ENCODE assay signal across 11 cellular contexts in the genomic region with DNA sequence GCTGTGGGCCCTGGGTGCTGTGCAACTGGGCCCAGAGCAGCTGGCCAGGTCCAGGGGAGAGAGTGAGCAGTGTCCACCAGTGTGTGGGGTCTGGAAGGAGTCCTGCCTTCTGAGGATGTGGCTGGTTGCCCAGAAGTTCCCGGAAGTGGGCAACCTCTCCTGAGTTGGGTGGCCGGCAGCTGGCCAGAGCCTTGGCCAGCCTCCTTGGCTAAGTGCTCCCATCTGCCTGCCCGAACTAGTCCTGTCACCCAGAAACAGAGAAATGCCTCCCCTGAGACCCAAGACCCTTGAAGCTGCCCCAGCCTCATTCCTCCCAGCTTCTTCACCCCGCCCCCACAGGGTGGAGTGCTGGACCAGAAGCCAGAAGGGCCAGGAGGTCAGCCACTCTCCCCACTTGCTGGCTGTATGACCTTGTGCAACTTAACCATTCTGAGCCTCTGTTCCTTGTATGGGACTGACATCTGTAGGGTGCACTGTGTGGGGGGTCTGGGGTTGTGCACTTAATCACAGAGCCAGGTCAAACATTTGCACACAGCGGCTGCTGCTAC. TPM values are rescaled to one million over a fixed set of nuclear protein-coding genes. Genes with fewer than 3 reads are reported as not detected.
DNase-seq lines count a peak whose midpoint lies in the region; ATAC-seq, FAIRE-seq and TF ChIP-seq lines count a peak whose summit lies in the region.
"Had no signal": no experiment of that assay in that cellular context is flagged by ENCODE, and none has a peak within 500 bp of the region (broad histone marks: within the 10 kb centered on the region; RNA-seq: fewer than 3 reads in every experiment).

No MANE protein-coding gene starts in this region.

- H3K4me3 Mint-ChIP-seq in HFFc6, result no peak overlapping the region
- H3K4me3 Mint-ChIP-seq in activated CD8-positive, alpha-beta memory T cell treated with anti-CD3 and anti-CD28 coated beads, Interleukin-2, amount 10 ng/mL, durations not matched to agents 7 days and 5 days, result no peak overlapping the region

- peak overlapping the region; percentile 55 for H2AFZ ChIP-seq in K562 (ENCODE audit: low read depth, low read length)
- H2AFZ ChIP-seq: PC-9 had no signal

- no peak overlapping the region for H3K27ac ChIP-seq in K562 (ENCODE audit: extremely low read depth, low read depth, low read length)
- H3K27ac ChIP-seq in layer of hippocampus (ENCODE audit: low read depth, low read length), result peak overlapping the region; percentile 21
- peak overlapping the region; percentile 3 for H3K27ac ChIP-seq in suprapubic skin
- H3K27ac ChIP-seq: PC-9 had no signal

- H3K27ac Mint-ChIP-seq in HFFc6, result peak overlapping the region; percentile 46; the same call in 1 of the 2 replicates
- no peak overlapping the region for H3K27ac Mint-ChIP-seq in activated CD8-positive, alpha-beta memory T cell treated with anti-CD3 and anti-CD28 coated beads, Interleukin-2, amount 10 ng/mL, durations not matched to agents 7 days and 5 days

- H3K4me1 ChIP-seq in K562 (replicated peaks in 1 of 2; ENCODE audit: control insufficient read depth in 2 of 2, insufficient read depth in 2 of 2, low read length in 2 of 2), result peaks cover 34 to 45% of the 10 kb centered on the region in 2 experiments
- peaks cover 22% of the 10 kb centered on the region for H3K4me1 ChIP-seq in suprapubic skin

- H3K4me1 Mint-ChIP-seq in HFFc6 (ENCODE audit: low read depth), result peaks cover 22% of the 10 kb centered on the region
- H3K4me1 Mint-ChIP-seq in activated CD8-positive, alpha-beta memory T cell treated with anti-CD3 and anti-CD28 coated beads, Interleukin-2, amount 10 ng/mL, durations not matched to agents 7 days and 5 days, result peaks cover 14% of the 10 kb centered on the region

- peak overlapping the region in 1 of 2 experiments; percentile 68; a peak in 2 of 4 replicates for H3K9ac ChIP-seq in K562 (ENCODE audit: insufficient read depth in 1 of 2, low read depth in 2 of 2, low read length in 2 of 2)

- H3K27me3 Mint-ChIP-seq in HFFc6 (ENCODE audit: insufficient read depth), result peaks cover 3% of the 10 kb centered on the region; the same call in 1 of the 2 replicates
- H3K27me3 Mint-ChIP-seq in activated CD8-positive, alpha-beta memory T cell treated with anti-CD3 and anti-CD28 coated beads, Interleukin-2, amount 10 ng/mL, durations not matched to agents 7 days and 5 days, result no peaks in the 10 kb centered on the region

- TF ChIP-seq CTCF in HFFc6 (IDR thresholded peaks at IDR 0.05), result no peak
- TF ChIP-seq CTCF in K562 (IDR thresholded peaks at IDR 0.05 in 2 of 3, conservative IDR thresholded peaks at IDR 0.05 in 1 of 3; ENCODE audit: insufficient read depth in 2 of 3, low read depth in 1 of 3, low read length in 3 of 3), result no peak
- no peak for TF ChIP-seq CTCF in suprapubic skin (IDR thresholded peaks at IDR 0.05)

- no peak for TF ChIP-seq RAD21 in K562 (CRISPR knock-in tag; conservative IDR thresholded peaks at IDR 0.05 in 1 of 2, IDR thresholded peaks at IDR 0.05 in 1 of 2)

- TF ChIP-seq EP300 in K562 (IDR thresholded peaks at IDR 0.05; ENCODE audit: low read length), result no peak
- no peak for TF ChIP-seq EP300 in suprapubic skin (IDR thresholded peaks at IDR 0.05)

- no peaks in the 10 kb centered on the region for H3K9me3 Mint-ChIP-seq in HFFc6
- H3K9me3 Mint-ChIP-seq in activated CD8-positive, alpha-beta memory T cell treated with anti-CD3 and anti-CD28 coated beads, Interleukin-2, amount 10 ng/mL, durations not matched to agents 7 days and 5 days (ENCODE audit: low read depth), result no peaks in the 10 kb centered on the region

- POLR2A ChIA-PET in K562 (lab: Yijun Ruan, JAX), result no interaction called here

- in situ Hi-C loops in K562 (cut with MboI), result no loop called here

- no peaks in the 10 kb centered on the region for H3K36me3 Mint-ChIP-seq in HFFc6 (ENCODE audit: low read depth)
- no peaks in the 10 kb centered on the region for H3K36me3 Mint-ChIP-seq in activated CD8-positive, alpha-beta memory T cell treated with anti-CD3 and anti-CD28 coated beads, Interleukin-2, amount 10 ng/mL, durations not matched to agents 7 days and 5 days

- peaks cover 9% of the 10 kb centered on the region for H3K9me1 ChIP-seq in K562 (ENCODE audit: control insufficient read depth, insufficient read depth, low read length)

- 0 out of 2 replicates have a peak, but pooled peaks cover 6% of the 10 kb centered on the region for H4K20me1 ChIP-seq in K562 (replicated peaks; ENCODE audit: control insufficient read depth, insufficient read depth, low read length)

- H3K4me2 ChIP-seq in K562 (ENCODE audit: insufficient read depth, low read length), result no peak overlapping the region; the same call in 1 of the 2 replicates
- H3K4me2 ChIP-seq: PC-9 had no signal

- no peaks in the 10 kb centered on the region for H3K79me2 ChIP-seq in K562 (ENCODE audit: control insufficient read depth, insufficient read depth, low read length)

- FAIRE-seq in K562 (lab: Jason Lieb, UNC), result no peak
- FAIRE-seq: colon had no signal

- no TSS peak for BruUV-seq in K562 (replicated peaks; lab: Mats Ljungman, UMichigan)

- H3K36me3 ChIP-seq in K562 (ENCODE audit: control insufficient read depth, insufficient read depth, low read length), result no peaks in the 10 kb centered on the region
- no peaks in the 10 kb centered on the region for H3K36me3 ChIP-seq in suprapubic skin

- intact Hi-C loops in K562 (cut with micrococcal nuclease), result no loop called here

- CTCF ChIA-PET in K562 (lab: Yijun Ruan, JAX; ENCODE audit: low intra/inter-chr PET ratio), result no interaction called here
- CTCF ChIA-PET in activated CD8-positive, alpha-beta memory T cell treated with anti-CD3 and anti-CD28 coated beads, Interleukin-2, amount 10 ng/mL, durations not matched to agents 7 days and 5 days (lab: Charles Lee), result interaction anchor here (2.5 kb wide), 1 partner anchor 189 kb away, joined by 7 read pairs; no protein-coding TSS in a partner anchor

- ATAC-seq in K562, result peak; percentile 66
- no peak for ATAC-seq in GM18511 (IDR thresholded peaks at IDR 0.05; ENCODE audit: unreplicated experiment)
- ATAC-seq in GM18517 (IDR thresholded peaks at IDR 0.05; ENCODE audit: unreplicated experiment), result no peak
- ATAC-seq in activated CD8-positive, alpha-beta memory T cell treated with anti-CD3 and anti-CD28 coated beads, Interleukin-2, amount 10 ng/mL, durations not matched to agents 7 days and 5 days, result no peak

- TF ChIP-seq POLR2A in K562 (conservative IDR thresholded peaks at IDR 0.05) (no peak), suprapubic skin (IDR thresholded peaks at IDR 0.05) (no peak)

- DNase-seq in HFFc6 (peak; percentile 12), K562 (ENCODE audit: extremely low read depth in 1 of 4, low spot score in 3 of 4) (peak in 1 of 4 experiments; percentile 51), suprapubic skin (ENCODE audit: low spot score in 2 of 2) (peak in 1 of 2 donors; percentile 63)
- no peak for DNase-seq in NK-92 treated with Interleukin-12 subunit alpha and Interleukin-12 subunit beta, amount 100 ng/mL, for 24 hours (lab: John Stamatoyannopoulos, UW)
- DNase-seq in activated CD8-positive, alpha-beta memory T cell treated with anti-CD3 and anti-CD28 coated beads, Interleukin-2, amount 10 ng/mL, durations not matched to agents 7 days and 5 days, result no peak
- DNase-seq: NCI-H1105, PC-9 had no signal

- no peak overlapping the region for H3K4me3 ChIP-seq in K562
- no peak overlapping the region for H3K4me3 ChIP-seq in suprapubic skin
- H3K4me3 ChIP-seq: PC-9 had no signal

- 35% methylated on average over 5 of the region's 5 CpGs for WGBS in K562 (ENCODE audit: insufficient coverage, low coverage, missing lambda C conversion rate)
- WGBS in suprapubic skin, result 39% methylated on average over 5 of the region's 5 CpGs

- H3K9me3 ChIP-seq in K562 (replicated peaks; ENCODE audit: control insufficient read depth, insufficient read depth, low read depth, low read length) (no peaks in the 10 kb centered on the region), suprapubic skin (no peaks in the 10 kb centered on the region)

- no peaks in the 10 kb centered on the region for H3K27me3 ChIP-seq in K562 (ENCODE audit: control insufficient read depth in 2 of 2, insufficient read depth in 2 of 2, low read length in 2 of 2)
- H3K27me3 ChIP-seq in layer of hippocampus (ENCODE audit: control insufficient read depth, insufficient read depth, low read length), result peaks cover 2% of the 10 kb centered on the region
- no peaks in the 10 kb centered on the region for H3K27me3 ChIP-seq in suprapubic skin

RNA-seq across cellular contexts. Expression of a gene that starts 7.6 kb away (rescaled TPM):
- 10 to 100 TPM; 31.5 to 39.1 (median 35.1) TPM for total RNA-seq in HFFc6 (2021; fragmentation: NEBNext Ultra II Directional; extraction: Animal tissue kit (Norgen Biotek cat#: 25700))
- 14.5 and 27.2 TPM in 2 replicates for total RNA-seq in K562 (2011; cell fraction: chromatin; rRNA removed; ENCODE audit: low replicate concordance)
- 14.3 and 26.5 TPM in 2 replicates for total RNA-seq in K562 (2011; cell fraction: nucleolus; rRNA removed)
- total RNA-seq in K562 (2011; cell fraction: nucleoplasm; rRNA removed), result 13.9 and 14.0 TPM in 2 replicates
- total RNA-seq in K562 (2014; rRNA removed) (21.8 and 27.3 TPM in 2 replicates), K562 (2014; rRNA removed; fragmentation: Illumina TruSeq; extraction: Trizol) (22.7 and 23.8 TPM in 2 replicates), K562 (2015; rRNA removed; fragmentation: Illumina TruSeq; extraction: Trizol) (34.5 and 36.8 TPM in 2 replicates), K562 (2021) (24.3 and 27.6 TPM in 2 replicates), suprapubic skin (10 to 100 TPM; 28.8 to 54.4 (median 31.9) TPM)
- polyA plus RNA-seq in K562 (2011; rRNA removed) (30.4 and 34.4 TPM in 2 replicates), K562 (2014; fragmentation: Illumina TruSeq; extraction: Trizol) (39.2 and 41.6 TPM in 2 replicates), K562 (2014; fragmentation: Nextera tagmentation; extraction: Ambion mirVana) (10 to 100 TPM; 37.8 to 49.5 TPM), K562 (2014; rRNA removed) (21.4 and 24.4 TPM in 2 replicates)
- polyA plus RNA-seq in K562 (2011; cell fraction: cytosol; rRNA removed), result 35.6 and 59.5 TPM in 2 replicates
- 26.6 and 46.7 TPM in 2 replicates for polyA plus RNA-seq in K562 (2011; cell fraction: nucleus; rRNA removed)
- polyA plus RNA-seq in K562 (2012), result 28.0 and 35.8 TPM in 2 replicates
- polyA minus RNA-seq in K562 (2011; rRNA and poly(A)+ RNA removed), result 21.4 and 27.1 TPM in 2 replicates
- polyA minus RNA-seq in K562 (2011; cell fraction: cytosol; rRNA and poly(A)+ RNA removed), result 20.3 and 25.5 TPM in 2 replicates
- 9.0 and 9.6 TPM in 2 replicates for polyA minus RNA-seq in K562 (2011; cell fraction: nucleus; rRNA and poly(A)+ RNA removed)
- 10 to 100 TPM; 61.3 to 84.2 TPM for total RNA-seq in activated CD8-positive, alpha-beta memory T cell treated with anti-CD3 and anti-CD28 coated beads, Interleukin-2, amount 10 ng/mL, durations not matched to agents 7 days and 5 days

RNA-seq across cellular contexts. Expression of a gene that starts 35.1 kb away (rescaled TPM):
- total RNA-seq in HFFc6 (2021; fragmentation: NEBNext Ultra II Directional; extraction: Animal tissue kit (Norgen Biotek cat#: 25700)), result not detected
- total RNA-seq in K562 (2011; cell fraction: chromatin; rRNA removed; ENCODE audit: low replicate concordance), result not detected in 2 replicates
- 0.13 TPM in 1 of 2 replicates, not detected in the other for total RNA-seq in K562 (2011; cell fraction: nucleolus; rRNA removed)
- total RNA-seq in K562 (2011; cell fraction: nucleoplasm; rRNA removed), result 0.15 TPM in 1 of 2 replicates, not detected in the other
- total RNA-seq in K562 (2014; rRNA removed), result not detected in 2 replicates
- total RNA-seq in K562 (2014; rRNA removed; fragmentation: Illumina TruSeq; extraction: Trizol), result not detected in 2 replicates
- not detected in 2 replicates for total RNA-seq in K562 (2015; rRNA removed; fragmentation: Illumina TruSeq; extraction: Trizol)
- total RNA-seq in K562 (2021), result not detected in 2 replicates
- not detected in 2 replicates for polyA plus RNA-seq in K562 (2011; rRNA removed)
- polyA plus RNA-seq in K562 (2011; cell fraction: cytosol; rRNA removed), result not detected in 2 replicates
- 0.10 TPM in 1 of 2 replicates, not detected in the other for polyA plus RNA-seq in K562 (2011; cell fraction: nucleus; rRNA removed)
- polyA plus RNA-seq in K562 (2012), result 0.01 and 0.21 TPM in 2 replicates
- polyA plus RNA-seq in K562 (2014; fragmentation: Illumina TruSeq; extraction: Trizol), result not detected in 2 replicates
- not detected for polyA plus RNA-seq in K562 (2014; fragmentation: Nextera tagmentation; extraction: Ambion mirVana)
- polyA plus RNA-seq in K562 (2014; rRNA removed), result not detected in 2 replicates
- not detected in 2 replicates for polyA minus RNA-seq in K562 (2011; rRNA and poly(A)+ RNA removed)
- not detected in 2 replicates for polyA minus RNA-seq in K562 (2011; cell fraction: cytosol; rRNA and poly(A)+ RNA removed)
- polyA minus RNA-seq in K562 (2011; cell fraction: nucleus; rRNA and poly(A)+ RNA removed), result not detected in 2 replicates
- total RNA-seq in suprapubic skin, result under 1 TPM in 1 of 4 donors, not detected in 3; 0.16 TPM
- total RNA-seq in activated CD8-positive, alpha-beta memory T cell treated with anti-CD3 and anti-CD28 coated beads, Interleukin-2, amount 10 ng/mL, durations not matched to agents 7 days and 5 days, result under 1 TPM in 1 of 2 experiments, not detected in 1; 0.64 TPM

RNA-seq across cellular contexts. Expression of a gene that starts 36.1 kb away (rescaled TPM):
- total RNA-seq in HFFc6 (2021; fragmentation: NEBNext Ultra II Directional; extraction: Animal tissue kit (Norgen Biotek cat#: 25700)), result 10 to 100 TPM; 11.0 to 21.3 (median 20.5) TPM
- 17.1 and 37.8 TPM in 2 replicates for total RNA-seq in K562 (2011; cell fraction: chromatin; rRNA removed; ENCODE audit: low replicate concordance)
- total RNA-seq in K562 (2011; cell fraction: nucleolus; rRNA removed), result 20.3 and 28.8 TPM in 2 replicates
- 15.6 and 16.6 TPM in 2 replicates for total RNA-seq in K562 (2011; cell fraction: nucleoplasm; rRNA removed)
- 16.0 and 19.6 TPM in 2 replicates for total RNA-seq in K562 (2014; rRNA removed)
- total RNA-seq in K562 (2014; rRNA removed; fragmentation: Illumina TruSeq; extraction: Trizol), result 7.5 and 8.5 TPM in 2 replicates
- 9.5 and 11.3 TPM in 2 replicates for total RNA-seq in K562 (2015; rRNA removed; fragmentation: Illumina TruSeq; extraction: Trizol)
- 15.9 and 17.4 TPM in 2 replicates for total RNA-seq in K562 (2021)
- polyA plus RNA-seq in K562 (2011; rRNA removed), result 15.2 and 16.6 TPM in 2 replicates
- 17.6 and 22.5 TPM in 2 replicates for polyA plus RNA-seq in K562 (2011; cell fraction: cytosol; rRNA removed)
- 16.6 and 21.0 TPM in 2 replicates for polyA plus RNA-seq in K562 (2011; cell fraction: nucleus; rRNA removed)
- 15.6 and 25.7 TPM in 2 replicates for polyA plus RNA-seq in K562 (2012)
- polyA plus RNA-seq in K562 (2014; fragmentation: Illumina TruSeq; extraction: Trizol), result 17.5 and 19.6 TPM in 2 replicates
- 1 to 10 TPM; 7.2 to 9.4 TPM for polyA plus RNA-seq in K562 (2014; fragmentation: Nextera tagmentation; extraction: Ambion mirVana)
- polyA plus RNA-seq in K562 (2014; rRNA removed), result 12.1 and 17.3 TPM in 2 replicates
- 10.6 and 17.7 TPM in 2 replicates for polyA minus RNA-seq in K562 (2011; rRNA and poly(A)+ RNA removed)
- polyA minus RNA-seq in K562 (2011; cell fraction: cytosol; rRNA and poly(A)+ RNA removed), result 8.0 and 12.1 TPM in 2 replicates
- 12.7 and 14.3 TPM in 2 replicates for polyA minus RNA-seq in K562 (2011; cell fraction: nucleus; rRNA and poly(A)+ RNA removed)
- total RNA-seq in suprapubic skin, result 1 to 10 TPM; 1.1 to 4.8 (median 1.6) TPM
- 10 to 100 TPM; 29.3 to 29.5 TPM for total RNA-seq in activated CD8-positive, alpha-beta memory T cell treated with anti-CD3 and anti-CD28 coated beads, Interleukin-2, amount 10 ng/mL, durations not matched to agents 7 days and 5 days

RNA-seq across cellular contexts. Expression of a gene that starts 48.6 kb away (rescaled TPM):
- 10 to 100 TPM; 73.9 to 83.0 (median 80.7) TPM for total RNA-seq in HFFc6 (2021; fragmentation: NEBNext Ultra II Directional; extraction: Animal tissue kit (Norgen Biotek cat#: 25700))
- 4.4 and 12.4 TPM in 2 replicates for total RNA-seq in K562 (2011; cell fraction: chromatin; rRNA removed; ENCODE audit: low replicate concordance)
- 15.1 and 18.7 TPM in 2 replicates for total RNA-seq in K562 (2011; cell fraction: nucleolus; rRNA removed)
- total RNA-seq in K562 (2011; cell fraction: nucleoplasm; rRNA removed), result 6.9 and 10.0 TPM in 2 replicates
- 49.1 and 56.9 TPM in 2 replicates for total RNA-seq in K562 (2014; rRNA removed)
- total RNA-seq in K562 (2014; rRNA removed; fragmentation: Illumina TruSeq; extraction: Trizol), result 9.6 and 11.4 TPM in 2 replicates
- 26.8 and 27.0 TPM in 2 replicates for total RNA-seq in K562 (2015; rRNA removed; fragmentation: Illumina TruSeq; extraction: Trizol)
- total RNA-seq in K562 (2021), result 49.1 and 53.6 TPM in 2 replicates
- 35.7 and 47.1 TPM in 2 replicates for polyA plus RNA-seq in K562 (2011; rRNA removed)
- polyA plus RNA-seq in K562 (2011; cell fraction: cytosol; rRNA removed), result 68.9 and 112 TPM in 2 replicates
- 30.0 and 32.4 TPM in 2 replicates for polyA plus RNA-seq in K562 (2011; cell fraction: nucleus; rRNA removed)
- polyA plus RNA-seq in K562 (2012), result 38.0 and 90.9 TPM in 2 replicates
- polyA plus RNA-seq in K562 (2014; fragmentation: Illumina TruSeq; extraction: Trizol), result 29.7 and 43.9 TPM in 2 replicates
- 1 to 10 TPM in 1 of 2 experiments, under 1 TPM in 1; 0.11 to 1.7 TPM for polyA plus RNA-seq in K562 (2014; fragmentation: Nextera tagmentation; extraction: Ambion mirVana)
- 59.4 and 61.9 TPM in 2 replicates for polyA plus RNA-seq in K562 (2014; rRNA removed)
- polyA minus RNA-seq in K562 (2011; rRNA and poly(A)+ RNA removed), result 21.1 and 22.8 TPM in 2 replicates
- 37.2 and 37.3 TPM in 2 replicates for polyA minus RNA-seq in K562 (2011; cell fraction: cytosol; rRNA and poly(A)+ RNA removed)
- polyA minus RNA-seq in K562 (2011; cell fraction: nucleus; rRNA and poly(A)+ RNA removed), result 6.6 and 9.1 TPM in 2 replicates
- 10 to 100 TPM; 33.2 to 46.2 (median 42.6) TPM for total RNA-seq in suprapubic skin
- 100 to 1,000 TPM; 110 to 131 TPM for total RNA-seq in activated CD8-positive, alpha-beta memory T cell treated with anti-CD3 and anti-CD28 coated beads, Interleukin-2, amount 10 ng/mL, durations not matched to agents 7 days and 5 days

RNA-seq across cellular contexts. Expression of a gene that starts 55.2 kb away (rescaled TPM):
- 10 to 100 TPM; 20.8 to 23.4 (median 20.9) TPM for total RNA-seq in HFFc6 (2021; fragmentation: NEBNext Ultra II Directional; extraction: Animal tissue kit (Norgen Biotek cat#: 25700))
- total RNA-seq in K562 (2011; cell fraction: chromatin; rRNA removed; ENCODE audit: low replicate concordance), result 11.6 and 26.7 TPM in 2 replicates
- 12.4 and 21.7 TPM in 2 replicates for total RNA-seq in K562 (2011; cell fraction: nucleolus; rRNA removed)
- 15.0 and 16.4 TPM in 2 replicates for total RNA-seq in K562 (2011; cell fraction: nucleoplasm; rRNA removed)
- total RNA-seq in K562 (2014; rRNA removed) (4.4 and 4.5 TPM in 2 replicates), K562 (2014; rRNA removed; fragmentation: Illumina TruSeq; extraction: Trizol) (3.3 TPM in 2 replicates), K562 (2015; rRNA removed; fragmentation: Illumina TruSeq; extraction: Trizol) (2.0 and 2.8 TPM in 2 replicates), K562 (2021) (5.0 and 7.0 TPM in 2 replicates), suprapubic skin (10 to 100 TPM in 3 of 4 donors, 1 to 10 TPM in 1; 10.0 to 17.5 (median 11.3) TPM)
- polyA plus RNA-seq in K562 (2011; rRNA removed) (9.2 and 9.9 TPM in 2 replicates), K562 (2014; fragmentation: Illumina TruSeq; extraction: Trizol) (6.5 and 6.6 TPM in 2 replicates), K562 (2014; fragmentation: Nextera tagmentation; extraction: Ambion mirVana) (1 to 10 TPM; 1.4 to 1.5 TPM), K562 (2014; rRNA removed) (4.6 and 6.9 TPM in 2 replicates)
- 9.0 and 11.2 TPM in 2 replicates for polyA plus RNA-seq in K562 (2011; cell fraction: cytosol; rRNA removed)
- 37.5 and 44.1 TPM in 2 replicates for polyA plus RNA-seq in K562 (2011; cell fraction: nucleus; rRNA removed)
- 5.9 and 21.1 TPM in 2 replicates for polyA plus RNA-seq in K562 (2012)
- polyA minus RNA-seq in K562 (2011; rRNA and poly(A)+ RNA removed), result 4.8 and 5.7 TPM in 2 replicates
- polyA minus RNA-seq in K562 (2011; cell fraction: cytosol; rRNA and poly(A)+ RNA removed), result 2.2 and 2.7 TPM in 2 replicates
- polyA minus RNA-seq in K562 (2011; cell fraction: nucleus; rRNA and poly(A)+ RNA removed), result 6.2 and 7.9 TPM in 2 replicates
- 10 to 100 TPM; 91.1 to 94.1 TPM for total RNA-seq in activated CD8-positive, alpha-beta memory T cell treated with anti-CD3 and anti-CD28 coated beads, Interleukin-2, amount 10 ng/mL, durations not matched to agents 7 days and 5 days
